ENCODE assay signal across 23 cellular contexts in the genomic region with DNA sequence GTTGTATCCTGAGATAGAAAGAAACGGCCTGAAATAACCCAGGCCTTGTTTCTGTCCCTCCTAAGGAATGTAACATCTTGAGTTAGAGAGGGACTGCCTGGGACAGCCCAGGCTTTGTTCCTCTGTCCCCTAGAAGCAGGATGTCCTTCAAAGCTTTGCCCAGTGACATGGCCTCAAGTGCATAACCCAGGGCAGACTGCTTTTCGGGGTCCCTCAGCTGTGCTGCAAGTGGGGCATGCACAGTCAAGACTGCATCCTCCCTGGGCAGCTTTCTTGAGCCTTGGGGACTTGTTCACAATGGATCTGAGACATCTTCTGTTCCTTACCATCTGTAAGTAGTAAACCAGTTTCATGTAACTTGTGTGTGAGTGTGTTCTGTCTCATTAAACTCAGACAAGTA. TPM values are rescaled to one million over a fixed set of nuclear protein-coding genes. Genes with fewer than 3 reads are reported as not detected.
"Had no signal": no experiment of that assay in that cellular context is flagged by ENCODE, and none has a peak within 500 bp of the region (broad histone marks: within the 10 kb centered on the region; RNA-seq: fewer than 3 reads in every experiment).

No MANE protein-coding gene starts in this region.

- H3K9ac ChIP-seq: SK-N-SH had no signal

- H3K36me3 ChIP-seq: MG63 had no signal

- H3K9me3 ChIP-seq: MG63, SK-N-SH had no signal

- FAIRE-seq: RCC 7860 had no signal

- DNase-seq: Karpas-422, KG1, MG63, NCI-H1092, NCI-H1105 treated with DMSO at 0.1 percent for 48 hours, NCI-H1417 treated with DMSO at 0.1 percent for 48 hours, NCI-H146, NCI-H187, NCI-H2029, NCI-H2081 treated with DMSO at 0.1 percent for 48 hours, NCI-H2171, NCI-H226, NCI-H446, NCI-H510A, NCI-H524 treated with DMSO at 0.1 percent for 48 hours, NCI-H69, NCI-H774, RPMI8226, SHP77, SK-N-SH, SW 1271 had no signal

- H3K4me3 ChIP-seq: MG63 had no signal

- H3K27me3 ChIP-seq: MG63 had no signal

- H3K4me2 ChIP-seq: SK-N-SH had no signal

RNA-seq across cellular contexts. Expression of gene EPSTI1, which starts 7.5 kb away (rescaled TPM):
- total RNA-seq: SK-MEL-5 had no signal
